Comparison of ENCODE assay signal across 36 cellular contexts in genomic region chr9:137777761-137778160, GRCh38.
"Had no signal": no experiment of that assay in that cellular context is flagged by ENCODE, and none has a peak within 500 bp of the region (broad histone marks: within the 10 kb centered on the region; RNA-seq: fewer than 3 reads in every experiment).

No MANE protein-coding gene starts in this region.

- DNase-seq: activated CD4-positive, alpha-beta memory T cell treated with anti-CD3 and anti-CD28 coated beads for 36 hours; activated CD4-positive, alpha-beta T cell treated with anti-CD3 and anti-CD28 coated beads for 36 hours; activated CD4-positive, alpha-beta T cell treated with anti-CD3 and anti-CD28 coated beads, Interleukin-2, amount 10 ng/mL, durations not matched to agents 24 days and 14 days; activated CD4-positive, CD25-positive, alpha-beta regulatory T cell; activated CD4-positive, CD25-positive, alpha-beta regulatory T cell treated with anti-CD3 and anti-CD28 coated beads, Interleukin-2, amount 50 U/mL, for 72 hours; activated CD8-positive, alpha-beta memory T cell treated with anti-CD3 and anti-CD28 coated beads, Interleukin-2, amount 10 ng/mL, durations not matched to agents 7 days and 5 days; activated CD8-positive, alpha-beta memory T cell treated with anti-CD3 and anti-CD28 coated beads, Interleukin-2, amount 50 U/mL, for 4 hours; activated CD8-positive, alpha-beta T cell treated with anti-CD3 and anti-CD28 coated beads, Interleukin-2, amount 10 ng/mL, durations not matched to agents 7 days and 5 days; activated effector memory CD4-positive, alpha-beta T cell treated with Interleukin-2 at 50 U/mL for 16 hours; activated gamma-delta T cell treated with Interleukin-2 at 50 U/mL for 16 hours; activated naive CD4-positive, alpha-beta T cell treated with Interleukin-2 at 50 U/mL for 16 hours; activated naive CD8-positive, alpha-beta T cell treated with anti-CD3 and anti-CD28 coated beads, Interleukin-2, amount 10 ng/mL, durations not matched to agents 7 days and 5 days; activated T-cell treated with anti-CD3 and anti-CD28 coated beads, Interleukin-2, amount 50 U/mL, for 1 hour; activated T-cell treated with anti-CD3 and anti-CD28 coated beads, Interleukin-2, amount 50 U/mL, for 48 hours; central memory CD4-positive, alpha-beta T cell; cerebellar nuclear complex; cortex of kidney; dermis blood vessel endothelial cell; effector CD4-positive, alpha-beta T cell; effector memory CD8-positive, alpha-beta T cell; esophagus squamous epithelium; foreskin melanocyte; T-helper 1 cell; T-helper 17 cell; T1000 had no signal

- ATAC-seq: activated CD4-positive, alpha-beta T cell treated with anti-CD3 and anti-CD28 coated beads for 36 hours; activated CD8-positive, alpha-beta memory T cell treated with anti-CD3 and anti-CD28 coated beads, Interleukin-2, amount 10 ng/mL, durations not matched to agents 7 days and 5 days; activated CD8-positive, alpha-beta T cell treated with anti-CD3 and anti-CD28 coated beads, Interleukin-2, amount 10 ng/mL, durations not matched to agents 7 days and 5 days; activated naive CD4-positive, alpha-beta T cell treated with anti-CD3 and anti-CD28 coated beads, Interleukin-2, amount 50 U/mL, for 72 hours; effector memory CD8-positive, alpha-beta T cell; gastroesophageal sphincter; T-helper 17 cell had no signal

- H3K27ac Mint-ChIP-seq: activated CD4-positive, alpha-beta memory T cell treated with anti-CD3 and anti-CD28 coated beads for 36 hours; activated CD4-positive, alpha-beta T cell treated with anti-CD3 and anti-CD28 coated beads, Interleukin-2, amount 10 ng/mL, durations not matched to agents 24 days and 14 days; activated CD8-positive, alpha-beta memory T cell treated with anti-CD3 and anti-CD28 coated beads, Interleukin-2, amount 10 ng/mL, durations not matched to agents 7 days and 5 days; activated naive CD8-positive, alpha-beta T cell treated with anti-CD3 and anti-CD28 coated beads, Interleukin-2, amount 10 ng/mL, durations not matched to agents 7 days and 5 days; effector memory CD8-positive, alpha-beta T cell had no signal

- H3K27me3 ChIP-seq: ascending aorta, breast epithelium, cardiac muscle cell, esophagus squamous epithelium, gastroesophageal sphincter had no signal

- H3K4me1 Mint-ChIP-seq: activated CD4-positive, alpha-beta T cell treated with anti-CD3 and anti-CD28 coated beads for 36 hours; activated CD4-positive, alpha-beta T cell treated with anti-CD3 and anti-CD28 coated beads, Interleukin-2, amount 10 ng/mL, durations not matched to agents 24 days and 14 days; activated CD8-positive, alpha-beta memory T cell treated with anti-CD3 and anti-CD28 coated beads, Interleukin-2, amount 10 ng/mL, durations not matched to agents 7 days and 5 days; brain had no signal

- H3K4me3 Mint-ChIP-seq: activated CD4-positive, alpha-beta memory T cell treated with anti-CD3 and anti-CD28 coated beads for 36 hours; activated CD4-positive, alpha-beta T cell treated with anti-CD3 and anti-CD28 coated beads for 36 hours; activated CD4-positive, alpha-beta T cell treated with anti-CD3 and anti-CD28 coated beads, Interleukin-2, amount 10 ng/mL, durations not matched to agents 24 days and 14 days; activated CD8-positive, alpha-beta memory T cell treated with anti-CD3 and anti-CD28 coated beads, Interleukin-2, amount 10 ng/mL, durations not matched to agents 7 days and 5 days; activated CD8-positive, alpha-beta T cell treated with anti-CD3 and anti-CD28 coated beads, Interleukin-2, amount 10 ng/mL, durations not matched to agents 7 days and 5 days; activated naive CD8-positive, alpha-beta T cell treated with anti-CD3 and anti-CD28 coated beads, Interleukin-2, amount 10 ng/mL, durations not matched to agents 7 days and 5 days; brain; effector memory CD8-positive, alpha-beta T cell; T-helper 17 cell; T-helper 2 cell treated with Interferon-gamma antibody and Interleukin-4, amounts not matched to agents 5 μg/mL and 100 μg/mL, for 36 hours had no signal

- FAIRE-seq: colon, endometrium, endothelial cell of umbilical vein had no signal

- H3K9me3 Mint-ChIP-seq: activated CD4-positive, alpha-beta memory T cell treated with anti-CD3 and anti-CD28 coated beads for 36 hours; activated CD4-positive, alpha-beta T cell treated with anti-CD3 and anti-CD28 coated beads, Interleukin-2, amount 10 ng/mL, durations not matched to agents 24 days and 14 days; activated naive CD4-positive, alpha-beta T cell treated with anti-CD3 and anti-CD28 coated beads, Interleukin-2, amount 50 U/mL, for 72 hours; activated naive CD8-positive, alpha-beta T cell treated with anti-CD3 and anti-CD28 coated beads, Interleukin-2, amount 10 ng/mL, durations not matched to agents 7 days and 5 days; brain; effector memory CD8-positive, alpha-beta T cell; T-helper 2 cell treated with Interferon-gamma antibody and Interleukin-4, amounts not matched to agents 5 μg/mL and 100 μg/mL, for 36 hours had no signal

- H3K9me3 ChIP-seq: ascending aorta, breast epithelium, esophagus squamous epithelium, gastroesophageal sphincter had no signal

- H3K36me3 ChIP-seq: breast epithelium had no signal

- H3K4me3 ChIP-seq: ascending aorta, breast epithelium, cardiac muscle cell, esophagus squamous epithelium, gastroesophageal sphincter had no signal

- H3K27me3 Mint-ChIP-seq: activated CD4-positive, alpha-beta memory T cell treated with anti-CD3 and anti-CD28 coated beads for 36 hours; activated CD4-positive, alpha-beta T cell treated with anti-CD3 and anti-CD28 coated beads for 36 hours; activated CD4-positive, alpha-beta T cell treated with anti-CD3 and anti-CD28 coated beads, Interleukin-2, amount 10 ng/mL, durations not matched to agents 24 days and 14 days; activated CD8-positive, alpha-beta memory T cell treated with anti-CD3 and anti-CD28 coated beads, Interleukin-2, amount 10 ng/mL, durations not matched to agents 7 days and 5 days; activated naive CD8-positive, alpha-beta T cell treated with anti-CD3 and anti-CD28 coated beads, Interleukin-2, amount 10 ng/mL, durations not matched to agents 7 days and 5 days; brain; effector memory CD8-positive, alpha-beta T cell; T-helper 17 cell had no signal

- H3K4me1 ChIP-seq: ascending aorta, breast epithelium, esophagus squamous epithelium, gastroesophageal sphincter had no signal

- H3K27ac ChIP-seq: ascending aorta, breast epithelium, cardiac muscle cell, epithelial cell of prostate, esophagus squamous epithelium, gastroesophageal sphincter had no signal
